27 cellular contexts compared by ENCODE assay signal in the genomic region with DNA sequence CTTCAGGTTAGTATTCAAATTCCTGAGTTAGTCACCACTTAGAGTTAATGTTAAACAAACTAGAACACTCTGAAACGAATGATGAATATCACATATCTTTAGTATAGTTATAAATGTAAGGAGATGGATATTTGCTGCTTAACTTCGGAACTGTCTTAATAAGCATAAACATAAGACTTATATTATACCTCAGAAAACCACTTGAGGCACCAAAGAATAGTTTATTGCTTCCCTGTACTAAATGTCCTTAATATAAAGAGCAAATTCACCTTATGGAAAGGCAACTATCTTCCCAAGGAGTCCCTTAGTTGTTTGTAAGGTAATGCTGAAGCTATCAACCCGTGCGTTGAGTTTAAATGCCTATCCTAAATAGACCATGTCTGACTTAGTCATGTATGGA.
A peak's percentile ranks its signal among the peaks of the same experiment; 100 is the strongest.
DNase-seq lines count a peak whose midpoint lies in the region; ATAC-seq and TF ChIP-seq lines count a peak whose summit lies in the region.
"Had no signal": no experiment of that assay in that cellular context is flagged by ENCODE, and none has a peak within 500 bp of the region (broad histone marks: within the 10 kb centered on the region; RNA-seq: fewer than 3 reads in every experiment).

No MANE protein-coding gene starts in this region.

- no peak overlapping the region for H2BK15ac ChIP-seq in mesenchymal stem cell (ENCODE audit: low read depth, poor library complexity, severe bottlenecking)

- H3K23ac ChIP-seq in mesenchymal stem cell (ENCODE audit: low read length in 2 of 2): no peak overlapping the region

- no peaks in the 10 kb centered on the region for H3K27me3 ChIP-seq in Karpas-422 (ENCODE audit: low read length)
- no peaks in the 10 kb centered on the region for H3K27me3 ChIP-seq in adipocyte (replicated peaks; ENCODE audit: control insufficient read depth, insufficient read depth, low read length)
- peaks cover 0 to 5% of the 10 kb centered on the region in 2 experiments for H3K27me3 ChIP-seq in mesenchymal stem cell (ENCODE audit: control insufficient read depth in 1 of 2, insufficient read depth in 1 of 2, low read length in 2 of 2)
- H3K27me3 ChIP-seq in hepatocyte: no peaks in the 10 kb centered on the region
- H3K27me3 ChIP-seq: BLaER1 treated with 17β-estradiol and CSF1 and Interleukin-3, amounts not matched to agents 10 nM and 100 nM had no signal

- H3K9me2 ChIP-seq in Karpas-422 (replicated peaks; ENCODE audit: insufficient read depth, low read length) (no peaks in the 10 kb centered on the region), hepatocyte (replicated peaks; ENCODE audit: insufficient read depth) (no peaks in the 10 kb centered on the region)

- peak; percentile 20 for DNase-seq in ACHN
- DNase-seq in Karpas-422: peak; percentile 31
- DNase-seq in adipocyte (ENCODE audit: low read depth): peak; percentile 34
- DNase-seq in mesenchymal stem cell: no peak
- DNase-seq in hepatocyte (ENCODE audit: low spot score): no peak
- no peak for DNase-seq in SIG-M5 (lab: John Stamatoyannopoulos, UW)
- DNase-seq in sciatic nerve (ENCODE audit: low spot score): no peak
- DNase-seq in activated naive CD4-positive, alpha-beta T cell treated with anti-CD3 and anti-CD28 coated beads for 36 hours: no peak
- DNase-seq: AML-193; CD4-positive, alpha-beta memory T cell; COR-L47; DMS53; Kasumi-1; MV-4-11; NCI-H1105; NCI-H1436 treated with DMSO at 0.1 percent for 48 hours; NCI-H187 treated with DMSO at 0.1 percent for 48 hours; NCI-H446; NCI-H524 treated with DMSO at 0.1 percent for 48 hours; NCI-H774; NK-92 treated with Interleukin-12 subunit alpha and Interleukin-12 subunit beta, amount 100 ng/mL, for 24 hours; PC-3; RPMI8226; SHP77; SW 1271 had no signal

- no peak overlapping the region for H2BK5ac ChIP-seq in mesenchymal stem cell (ENCODE audit: low read depth, low read length, poor library complexity, severe bottlenecking)

- no peaks in the 10 kb centered on the region for H3K27me3 Mint-ChIP-seq in activated naive CD4-positive, alpha-beta T cell treated with anti-CD3 and anti-CD28 coated beads for 36 hours (ENCODE audit: low read depth)
- H3K27me3 Mint-ChIP-seq: CD4-positive, alpha-beta memory T cell had no signal

- H3K9me3 ChIP-seq in Karpas-422 (ENCODE audit: low read length): no peaks in the 10 kb centered on the region
- no peaks in the 10 kb centered on the region for H3K9me3 ChIP-seq in adipocyte (ENCODE audit: control insufficient read depth, low read length)
- H3K9me3 ChIP-seq in mesenchymal stem cell (ENCODE audit: control insufficient read depth, low read length): no peaks in the 10 kb centered on the region
- H3K9me3 ChIP-seq in hepatocyte (ENCODE audit: low read depth): no peaks in the 10 kb centered on the region

- no peaks in the 10 kb centered on the region for H3K79me1 ChIP-seq in mesenchymal stem cell (replicated peaks; ENCODE audit: low read length, poor library complexity, severe bottlenecking)

- H3K4ac ChIP-seq in mesenchymal stem cell (ENCODE audit: low read depth in 1 of 2, low read length in 2 of 2): no peak overlapping the region

- H2AFZ ChIP-seq in Karpas-422 (ENCODE audit: low read length) (no peak overlapping the region), mesenchymal stem cell (ENCODE audit: low read depth, low read length) (no peak overlapping the region), hepatocyte (no peak overlapping the region)

- 81% methylated on average over 2 of the region's 4 CpGs for WGBS in mesenchymal stem cell
- 80% methylated on average over 4 of the region's 4 CpGs for WGBS in hepatocyte (ENCODE audit: low lambda C conversion rate, missing lambda C conversion rate)

- ATAC-seq in sciatic nerve: no peak
- ATAC-seq: HepG2, PC-3 had no signal

- H3K27ac Mint-ChIP-seq in activated naive CD4-positive, alpha-beta T cell treated with anti-CD3 and anti-CD28 coated beads for 36 hours: no peak overlapping the region
- H3K27ac Mint-ChIP-seq: CD4-positive, alpha-beta memory T cell had no signal

- H3K9ac ChIP-seq in Karpas-422 (ENCODE audit: low read length) (no peak overlapping the region), adipocyte (ENCODE audit: low read length) (no peak overlapping the region), mesenchymal stem cell (ENCODE audit: low read length) (no peak overlapping the region)
- H3K9ac ChIP-seq: BLaER1 treated with 17β-estradiol and CSF1 and Interleukin-3, amounts not matched to agents 10 nM and 100 nM had no signal

- H3K4me3 Mint-ChIP-seq in activated naive CD4-positive, alpha-beta T cell treated with anti-CD3 and anti-CD28 coated beads for 36 hours: no peak overlapping the region
- H3K4me3 Mint-ChIP-seq: CD4-positive, alpha-beta memory T cell had no signal

- H2AK5ac ChIP-seq in mesenchymal stem cell (ENCODE audit: low read length, severe bottlenecking): no peak overlapping the region

- H3K27ac ChIP-seq in Karpas-422 (ENCODE audit: low read length) (no peak overlapping the region), mesenchymal stem cell (ENCODE audit: low read length, poor library complexity, severe bottlenecking) (peak overlapping the region; percentile 61), hepatocyte (no peak overlapping the region)
- H3K27ac ChIP-seq: BLaER1 treated with 17β-estradiol and CSF1 and Interleukin-3, amounts not matched to agents 10 nM and 100 nM had no signal

- H2BK120ac ChIP-seq in mesenchymal stem cell (ENCODE audit: low read depth, low read length): no peak overlapping the region

- H2BK12ac ChIP-seq in mesenchymal stem cell (ENCODE audit: low read length in 2 of 2): no peak overlapping the region

- H3K9me3 Mint-ChIP-seq in activated naive CD4-positive, alpha-beta T cell treated with anti-CD3 and anti-CD28 coated beads for 36 hours: peaks cover 3% of the 10 kb centered on the region

- H3K79me2 ChIP-seq in Karpas-422 (ENCODE audit: low read length): no peaks in the 10 kb centered on the region
- no peaks in the 10 kb centered on the region for H3K79me2 ChIP-seq in hepatocyte

- H3K36me3 ChIP-seq in Karpas-422 (ENCODE audit: insufficient read depth, low read length): no peaks in the 10 kb centered on the region
- no peaks in the 10 kb centered on the region for H3K36me3 ChIP-seq in adipocyte (ENCODE audit: control insufficient read depth, insufficient read depth, low read length, severe bottlenecking)
- no peaks in the 10 kb centered on the region for H3K36me3 ChIP-seq in mesenchymal stem cell (ENCODE audit: control insufficient read depth in 1 of 2, insufficient read depth in 2 of 2, low read depth in 1 of 2, low read length in 2 of 2)
- no peaks in the 10 kb centered on the region for H3K36me3 ChIP-seq in hepatocyte (replicated peaks; ENCODE audit: insufficient read depth, low read depth)
- H3K36me3 ChIP-seq: BLaER1 treated with 17β-estradiol and CSF1 and Interleukin-3, amounts not matched to agents 10 nM and 100 nM had no signal

- H4K20me1 ChIP-seq in Karpas-422 (ENCODE audit: insufficient read depth, low read depth, low read length) (no peaks in the 10 kb centered on the region), hepatocyte (ENCODE audit: insufficient read depth, poor library complexity, severe bottlenecking) (no peaks in the 10 kb centered on the region)
- H4K20me1 ChIP-seq: BLaER1 treated with 17β-estradiol and CSF1 and Interleukin-3, amounts not matched to agents 10 nM and 100 nM had no signal

- H3K4me1 ChIP-seq in Karpas-422 (ENCODE audit: low read length): no peaks in the 10 kb centered on the region
- no peaks in the 10 kb centered on the region for H3K4me1 ChIP-seq in adipocyte (ENCODE audit: control insufficient read depth, insufficient read depth, low read length)
- no peaks in the 10 kb centered on the region for H3K4me1 ChIP-seq in mesenchymal stem cell (ENCODE audit: control insufficient read depth, insufficient read depth, low read depth, low read length)
- no peaks in the 10 kb centered on the region for H3K4me1 ChIP-seq in hepatocyte (ENCODE audit: insufficient read depth)
- H3K4me1 ChIP-seq: BLaER1 treated with 17β-estradiol and CSF1 and Interleukin-3, amounts not matched to agents 10 nM and 100 nM had no signal

- in situ Hi-C loops in ACHN (cut with HindIII; ENCODE audit: low pct_ligation_motif_present, low pct_unique_long_range_greater_than_20kb, low sequenced_read_pairs): no loop called here

- no peak for TF ChIP-seq CTCF in hepatocyte (IDR thresholded peaks at IDR 0.05; ENCODE audit: poor library complexity)

- CTCF ChIA-PET in activated naive CD4-positive, alpha-beta T cell treated with anti-CD3 and anti-CD28 coated beads for 36 hours (lab: Charles Lee): no interaction called here

- H3K4me2 ChIP-seq in Karpas-422 (ENCODE audit: low read depth, low read length, poor library complexity, severe bottlenecking) (no peak overlapping the region), mesenchymal stem cell (ENCODE audit: low read length, poor library complexity, severe bottlenecking) (no peak overlapping the region), hepatocyte (no peak overlapping the region)
- H3K4me2 ChIP-seq: BLaER1 treated with 17β-estradiol and CSF1 and Interleukin-3, amounts not matched to agents 10 nM and 100 nM had no signal

- no peak overlapping the region for H4K8ac ChIP-seq in mesenchymal stem cell (ENCODE audit: low read length)

- H3K4me1 Mint-ChIP-seq in activated naive CD4-positive, alpha-beta T cell treated with anti-CD3 and anti-CD28 coated beads for 36 hours (ENCODE audit: low read depth): no peaks in the 10 kb centered on the region
- H3K4me1 Mint-ChIP-seq: CD4-positive, alpha-beta memory T cell had no signal

- no peak overlapping the region for H4K91ac ChIP-seq in mesenchymal stem cell (ENCODE audit: low read length)

- no peaks in the 10 kb centered on the region for H3K36me3 Mint-ChIP-seq in activated naive CD4-positive, alpha-beta T cell treated with anti-CD3 and anti-CD28 coated beads for 36 hours (ENCODE audit: low read depth)
- H3K36me3 Mint-ChIP-seq: CD4-positive, alpha-beta memory T cell had no signal

- H3K14ac ChIP-seq in mesenchymal stem cell (ENCODE audit: low read length in 2 of 2): no peak overlapping the region

- no peak overlapping the region for H3K4me3 ChIP-seq in Karpas-422 (ENCODE audit: low read length)
- H3K4me3 ChIP-seq in adipocyte (ENCODE audit: low read length): no peak overlapping the region
- no peak overlapping the region for H3K4me3 ChIP-seq in mesenchymal stem cell (ENCODE audit: insufficient read depth in 1 of 2, low read depth in 1 of 2, low read length in 2 of 2)
- no peak overlapping the region for H3K4me3 ChIP-seq in hepatocyte
- H3K4me3 ChIP-seq: BLaER1 treated with 17β-estradiol and CSF1 and Interleukin-3, amounts not matched to agents 10 nM and 100 nM had no signal

- intact Hi-C loops in sciatic nerve (cut with DNase I): no loop called here
- intact Hi-C loops in activated naive CD4-positive, alpha-beta T cell treated with anti-CD3 and anti-CD28 coated beads for 36 hours (cut with micrococcal nuclease): no loop called here

- H3K18ac ChIP-seq in mesenchymal stem cell (ENCODE audit: low read depth in 1 of 2, low read length in 2 of 2): no peak overlapping the region

Comparison
In these comparisons a context has a peak if more than half of its experiments do, and no peak if none do; other contexts are left out.
1. DNase-seq: peak in ACHN (single experiment), Karpas-422 (single experiment) and adipocyte (single experiment); none in mesenchymal stem cell (single experiment), hepatocyte (single experiment), SIG-M5 (single experiment), sciatic nerve (single experiment) and activated naive CD4-positive, alpha-beta T cell treated with anti-CD3 and anti-CD28 coated beads for 36 hours (single experiment).